Comparison of ENCODE assay signal across 18 cellular contexts in genomic region chr3:47527952-47528718, GRCh38. TPM values are rescaled to one million over a fixed set of nuclear protein-coding genes. Genes with fewer than 3 reads are reported as not detected.
DNase-seq lines count a peak whose midpoint lies in the region; ATAC-seq, FAIRE-seq and TF ChIP-seq lines count a peak whose summit lies in the region.
"Had no signal": no experiment of that assay in that cellular context is flagged by ENCODE, and none has a peak within 500 bp of the region (broad histone marks: within the 10 kb centered on the region; RNA-seq: fewer than 3 reads in every experiment).

No MANE protein-coding gene starts in this region.

- no peak overlapping the region for H2AFZ ChIP-seq in PC-9

- CTCF ChIA-PET in GM10248 (lab: Yijun Ruan, JAX) = no interaction called here
- CTCF ChIA-PET in PC-9 (lab: Charles Lee) = no interaction called here

- TF ChIP-seq POLR2A in GM12891 (IDR thresholded peaks at IDR 0.05; ENCODE audit: low read depth, low read length) = no peak

- H3F3A ChIP-seq in PC-9 (ENCODE audit: insufficient read depth, low read depth) = peaks cover 14% of the 10 kb centered on the region; the same call in 1 of the 2 replicates

- no peaks in the 10 kb centered on the region for H3K27me3 ChIP-seq in PC-9 (ENCODE audit: insufficient read depth, low read depth)
- H3K27me3 ChIP-seq: MG63 had no signal

- DNase-seq in ACHN = peak; percentile 11
- peak; percentile 0 for DNase-seq in GM10248 (ENCODE audit: extremely low spot score)
- peak in 1 of 2 experiments; percentile 72 for DNase-seq in PC-9
- DNase-seq in HTR-8/SVneo (ENCODE audit: insufficient read length, low spot score) = no peak
- no peak for DNase-seq in T-helper 1 cell
- no peak for DNase-seq in GM12891 (ENCODE audit: insufficient read length, low spot score)
- DNase-seq: CD4-positive, CD25-positive, alpha-beta regulatory T cell; DND-41; GF-D8; H9; KBM-7; MG63; NCI-H1105; NCI-H1694 treated with DMSO at 0.1 percent for 48 hours; NCI-H2171; NCI-H82; SIG-M5 had no signal

- H3K79me2 ChIP-seq in PC-9 (ENCODE audit: low read depth) = no peaks in the 10 kb centered on the region

- ATAC-seq in esophagus mucosa = peak; percentile 71

- TF ChIP-seq CTCF in GM10248 (IDR thresholded peaks at IDR 0.05; ENCODE audit: control extremely low read depth, extremely low read depth, low read depth, missing control alignments) (no peak), PC-9 (conservative IDR thresholded peaks at IDR 0.05) (no peak)

- no peaks in the 10 kb centered on the region for H3K9me2 ChIP-seq in PC-9 (ENCODE audit: insufficient read depth)

- H3K4me2 ChIP-seq in PC-9 = peak overlapping the region; percentile 18; the same call in 1 of the 2 replicates

- in situ Hi-C loops in ACHN (cut with HindIII; ENCODE audit: low pct_ligation_motif_present, low pct_unique_long_range_greater_than_20kb, low sequenced_read_pairs) = no loop called here

- H3K4me3 ChIP-seq in PC-9 = no peak overlapping the region
- H3K4me3 ChIP-seq: MG63 had no signal

- H3K27ac ChIP-seq in PC-9 = peak overlapping the region; percentile 51

- no peak for FAIRE-seq in HTR-8/SVneo (lab: Jason Lieb, UNC)
- no peak for FAIRE-seq in GM12891 (lab: Jason Lieb, UNC)

- no peaks in the 10 kb centered on the region; the same call in 1 of the 2 replicates for H3K4me1 ChIP-seq in PC-9 (replicated peaks; ENCODE audit: insufficient read depth)

- BruUV-seq in PC-9 (replicated peaks; lab: Mats Ljungman, UMichigan) = no TSS peak

- intact Hi-C loops in PC-9 (cut with micrococcal nuclease; ENCODE audit: unreplicated experiment) = no loop called here

- POLR2A ChIA-PET in GM10248 (lab: Yijun Ruan, JAX) (no interaction called here), PC-9 (lab: Charles Lee; ENCODE audit: unreplicated experiment) (interaction anchor here (0.5 to 0.6 kb wide), 2 partner anchors 88 to 656 kb away, joined by 3 read pairs; no protein-coding TSS in a partner anchor)

- no peaks in the 10 kb centered on the region for H4K20me1 ChIP-seq in PC-9 (ENCODE audit: insufficient read depth)

- no peaks in the 10 kb centered on the region for H3K36me3 ChIP-seq in PC-9 (ENCODE audit: low read depth)
- H3K36me3 ChIP-seq: MG63 had no signal

- H3K9me3 ChIP-seq in PC-9 (ENCODE audit: insufficient read depth, low read depth) = no peaks in the 10 kb centered on the region
- H3K9me3 ChIP-seq: MG63 had no signal

TF ChIP-seq in GM12891, 5 proteins besides CTCF, POLR2A, EP300 and RAD21:
- no peak for TF ChIP-seq POU2F2 (IDR thresholded peaks at IDR 0.05; ENCODE audit: low read depth, low read length)
- no peak for TF ChIP-seq PAX5 (IDR thresholded peaks at IDR 0.05; ENCODE audit: insufficient read depth, low read length, severe bottlenecking)
- TF ChIP-seq SPI1 (IDR thresholded peaks at IDR 0.05; ENCODE audit: low read depth, low read length) = no peak

RNA-seq across cellular contexts. Expression of gene ELP6, which starts 14.6 kb away (rescaled TPM):
- total RNA-seq in PC-9 (2021) = 38.8 and 39.6 TPM in 2 replicates
- 20.9 TPM for total RNA-seq in esophagus mucosa
- polyA plus RNA-seq in GM12891 (2012; ENCODE audit: low read depth, missing spikeins) = 33.8 TPM

RNA-seq across cellular contexts. Expression of gene CSPG5, which starts 50.5 kb away (rescaled TPM):
- 1.3 and 1.8 TPM in 2 replicates for total RNA-seq in PC-9 (2021)
- total RNA-seq in esophagus mucosa = 0.48 TPM
- polyA plus RNA-seq in GM12891 (2012; ENCODE audit: low read depth, missing spikeins) = 0.14 TPM
- total RNA-seq: CD4-positive, CD25-positive, alpha-beta regulatory T cell had no signal

RNA-seq across cellular contexts. Expression of gene SCAP, which starts 52.4 kb away (rescaled TPM):
- 71.5 and 85.0 TPM in 2 replicates for total RNA-seq in PC-9 (2021)
- total RNA-seq in esophagus mucosa = 59.8 TPM
- polyA plus RNA-seq in GM12891 (2012; ENCODE audit: low read depth, missing spikeins) = 16.6 TPM

Comparison
In these comparisons a context has a peak if more than half of its experiments do, and no peak if none do; other contexts are left out.
1. DNase-seq: peak in ACHN (single experiment) and GM10248 (single experiment); none in HTR-8/SVneo (single experiment), T-helper 1 cell (0 of 5) and GM12891 (single experiment).